ENCODE assay signal across 7 cellular contexts in genomic region chr17:36755586-36755985, GRCh38.
DNase-seq lines count a peak whose midpoint lies in the region; ATAC-seq and TF ChIP-seq lines count a peak whose summit lies in the region.

No MANE protein-coding gene starts in this region.

- DNase-seq in GM13977 (ENCODE audit: low spot score) (peak; percentile 53), NCI-H748 (lab: John Stamatoyannopoulos, UW; ENCODE audit: unreplicated experiment) (peak; percentile 85), kidney tubule cell (ENCODE audit: low spot score) (peak; percentile 23)

- no peaks in the 10 kb centered on the region for H3K36me3 Mint-ChIP-seq in activated T-helper 17 cell treated with anti-CD3 and anti-CD28 coated beads, Interleukin-2, amount 50 U/mL, for 72 hours (ENCODE audit: low read depth)

- H3K9me3 Mint-ChIP-seq in activated T-helper 17 cell treated with anti-CD3 and anti-CD28 coated beads, Interleukin-2, amount 50 U/mL, for 72 hours: no peaks in the 10 kb centered on the region

- in situ Hi-C loops in GM13977 (cut with MboI; ENCODE audit: low pct_unique_long_range_greater_than_20kb, low sequenced_read_pairs, unreplicated experiment): no loop called here

- peaks cover 7% of the 10 kb centered on the region for H3K4me1 Mint-ChIP-seq in activated T-helper 17 cell treated with anti-CD3 and anti-CD28 coated beads, Interleukin-2, amount 50 U/mL, for 72 hours

- H3K27me3 Mint-ChIP-seq in activated T-helper 17 cell treated with anti-CD3 and anti-CD28 coated beads, Interleukin-2, amount 50 U/mL, for 72 hours: peaks cover 1% of the 10 kb centered on the region

- H3K4me3 Mint-ChIP-seq in activated T-helper 17 cell treated with anti-CD3 and anti-CD28 coated beads, Interleukin-2, amount 50 U/mL, for 72 hours: no peak overlapping the region

- H3K27ac Mint-ChIP-seq in activated T-helper 17 cell treated with anti-CD3 and anti-CD28 coated beads, Interleukin-2, amount 50 U/mL, for 72 hours: no peak overlapping the region

- ATAC-seq in activated T-helper 17 cell treated with anti-CD3 and anti-CD28 coated beads, Interleukin-2, amount 50 U/mL, for 72 hours (replicated peaks): peak; percentile 65
- ATAC-seq in HG03520 (IDR thresholded peaks at IDR 0.05; ENCODE audit: unreplicated experiment) (no peak), HG02870 (IDR thresholded peaks at IDR 0.05; ENCODE audit: unreplicated experiment) (no peak), HG03571 (IDR thresholded peaks at IDR 0.05; ENCODE audit: unreplicated experiment) (no peak)

- TF ChIP-seq CTCF in GM13977 (IDR thresholded peaks at IDR 0.05; ENCODE audit: extremely low read depth, insufficient read depth, missing control alignments): peak; percentile 49

Comparison
In these comparisons a context has a peak if more than half of its experiments do, and no peak if none do; other contexts are left out.
1. DNase-seq: peak in every context shown above with its lines; median percentile 85 in NCI-H748; 53 in GM13977; 23 in kidney tubule cell.